In genomic region chr14:50961606-50962259, GRCh38 we compare ENCODE assay signal across 9 cellular contexts. TPM values are rescaled to one million over a fixed set of nuclear protein-coding genes. Genes with fewer than 3 reads are reported as not detected.
DNase-seq lines count a peak whose midpoint lies in the region; TF ChIP-seq lines count a peak whose summit lies in the region.
"Had no signal": no experiment of that assay in that cellular context is flagged by ENCODE, and none has a peak within 500 bp of the region (broad histone marks: within the 10 kb centered on the region; RNA-seq: fewer than 3 reads in every experiment).

No MANE protein-coding gene starts in this region.

- no peaks in the 10 kb centered on the region for H3K27me3 ChIP-seq in HAP-1 (ENCODE audit: low read depth)
- H3K27me3 ChIP-seq in ascending aorta = no peaks in the 10 kb centered on the region

- intact Hi-C loops in ascending aorta (cut with DNase I) = loop anchor here (1.0 to 5.0 kb wide), 4 partner anchors 17 to 294 kb away; partner anchors contain the start of genes PYGL, SAV1 and TRIM9

- H3K27ac ChIP-seq in ascending aorta = peak overlapping the region; percentile 39 to 78

- in situ Hi-C loops in HAP-1 (cut with MboI; ENCODE audit: low sequenced_read_pairs) = no loop called here

- H3K36me3 ChIP-seq in HAP-1 (replicated peaks) (no peaks in the 10 kb centered on the region), ascending aorta (no peaks in the 10 kb centered on the region)

- H3K9me3 ChIP-seq in HAP-1 = no peaks in the 10 kb centered on the region
- H3K9me3 ChIP-seq in ascending aorta = no peaks in the 10 kb centered on the region

- H3K4me1 ChIP-seq in HAP-1 (peaks cover 32% of the 10 kb centered on the region), ascending aorta (peaks cover 8 to 17% of the 10 kb centered on the region in 2 donors)

- TF ChIP-seq CTCF in ascending aorta (IDR thresholded peaks at IDR 0.05) = no peak

- H3K4me3 ChIP-seq in HAP-1 (peak overlapping the region; percentile 8; the same call in 1 of the 2 replicates), ascending aorta (peak overlapping the region; percentile 23)

- DNase-seq in HAP-1 (ENCODE audit: low spot score in 2 of 2) (peak; percentile 36 to 77), ascending aorta (ENCODE audit: low spot score in 2 of 2) (no peak), islet precursor cell (peak; percentile 39), stromal cell of bone marrow (ENCODE audit: low read depth) (peak; percentile 87), SW480 (ENCODE audit: low spot score) (no peak), activated T-cell treated with anti-CD3 and anti-CD28 coated beads for 4 hours (no peak), NCI-H1092 treated with DMSO at 0.1 percent for 48 hours (lab: John Stamatoyannopoulos, UW) (no peak)
- DNase-seq in stimulated activated CD4-positive, alpha-beta T cell treated with anti-CD3 and anti-CD28 coated beads, Interleukin-4, amount 100 ng/mL, for 4 hours = no peak
- DNase-seq: effector CD4-positive, alpha-beta T cell had no signal

RNA-seq across cellular contexts. Expression of gene PYGL, which starts 17.4 kb away (rescaled TPM):
- total RNA-seq in ascending aorta = 13.8 TPM

Comparison
In these comparisons a context has a peak if more than half of its experiments do, and no peak if none do; other contexts are left out.
1. DNase-seq: peak in HAP-1 (2 of 2), islet precursor cell (single experiment) and stromal cell of bone marrow (single experiment); none in ascending aorta (0 of 2), SW480 (single experiment), activated T-cell treated with anti-CD3 and anti-CD28 coated beads for 4 hours (single experiment), NCI-H1092 treated with DMSO at 0.1 percent for 48 hours (single experiment) and stimulated activated CD4-positive, alpha-beta T cell treated with anti-CD3 and anti-CD28 coated beads, Interleukin-4, amount 100 ng/mL, for 4 hours (0 of 2).